Comparison of ENCODE assay signal across 29 cellular contexts in genomic region chr7:5270788-5271187, GRCh38.
"Had no signal": no experiment of that assay in that cellular context is flagged by ENCODE, and none has a peak within 500 bp of the region (broad histone marks: within the 10 kb centered on the region; RNA-seq: fewer than 3 reads in every experiment).

No MANE protein-coding gene starts in this region.

- DNase-seq: activated CD4-positive, alpha-beta T cell treated with anti-CD3 and anti-CD28 coated beads, Interleukin-2, amount 10 ng/mL, durations not matched to agents 24 days and 14 days; activated CD4-positive, alpha-beta T cell treated with anti-CD3 and anti-CD28 coated beads, Interleukin-2, amount 50 U/mL, for 48 hours; activated CD8-positive, alpha-beta T cell treated with anti-CD3 and anti-CD28 coated beads, Interleukin-2, amount 10 ng/mL, durations not matched to agents 7 days and 5 days; activated gamma-delta T cell treated with Interleukin-2 at 50 U/mL for 16 hours; activated naive CD4-positive, alpha-beta T cell treated with anti-CD3 and anti-CD28 coated beads for 36 hours; activated T-cell treated with anti-CD3 and anti-CD28 coated beads, Interleukin-2, amount 50 U/mL, for 24 hours; adrenal gland; body of pancreas; caudate nucleus; cerebellar nuclear complex; NCI-H1105; NCI-H1417 treated with DMSO at 0.1 percent for 48 hours; NCI-H1930; NCI-H2081 treated with DMSO at 0.1 percent for 48 hours; NCI-H226; NCI-H526; NCI-H774; NK-92 treated with Interleukin-12 subunit alpha and Interleukin-12 subunit beta, amount 100 ng/mL, for 24 hours; Peyer's patch; RPMI8226; SHP77 treated with DMSO at 0.1 percent for 48 hours; T-cell; T-helper 17 cell; T-helper 9 cell had no signal

- H3K27ac Mint-ChIP-seq: activated CD4-positive, alpha-beta T cell treated with anti-CD3 and anti-CD28 coated beads, Interleukin-2, amount 10 ng/mL, durations not matched to agents 24 days and 14 days; activated CD8-positive, alpha-beta T cell treated with anti-CD3 and anti-CD28 coated beads, Interleukin-2, amount 10 ng/mL, durations not matched to agents 7 days and 5 days; activated naive CD4-positive, alpha-beta T cell treated with anti-CD3 and anti-CD28 coated beads for 36 hours; activated naive CD4-positive, alpha-beta T cell treated with anti-CD3 and anti-CD28 coated beads, Interleukin-2, amount 50 U/mL, for 72 hours; activated T-cell treated with anti-CD3 and anti-CD28 coated beads, Interleukin-2, amount 50 U/mL, for 24 hours; activated T-helper 2 cell treated with anti-CD3 and anti-CD28 coated beads, Interferon-gamma antibody, Interleukin-2, Interleukin-4, amounts not matched to agents 10 μg/mL and 5 μg/mL and 100 μg/mL, durations not matched to agents 14 hours and 24 hours and 36 hours; T-cell; T-helper 17 cell had no signal

- H3K4me3 ChIP-seq: adrenal gland, body of pancreas, K562, Peyer's patch had no signal

- H3K4me1 Mint-ChIP-seq: activated CD4-positive, alpha-beta T cell treated with anti-CD3 and anti-CD28 coated beads, Interleukin-2, amount 10 ng/mL, durations not matched to agents 24 days and 14 days; T-cell had no signal

- H3K27ac ChIP-seq: adrenal gland, body of pancreas, Peyer's patch, VCaP had no signal

- H3K36me3 Mint-ChIP-seq: activated naive CD4-positive, alpha-beta T cell treated with anti-CD3 and anti-CD28 coated beads, Interleukin-2, amount 50 U/mL, for 72 hours; T-cell had no signal

- H3K36me3 ChIP-seq: adrenal gland, Peyer's patch had no signal

- H3K27me3 ChIP-seq: adrenal gland, body of pancreas, Peyer's patch had no signal

- H3K9me3 ChIP-seq: adrenal gland, body of pancreas, Peyer's patch had no signal

- ATAC-seq: activated CD8-positive, alpha-beta T cell treated with anti-CD3 and anti-CD28 coated beads, Interleukin-2, amount 10 ng/mL, durations not matched to agents 7 days and 5 days; activated naive CD4-positive, alpha-beta T cell treated with anti-CD3 and anti-CD28 coated beads, Interleukin-2, amount 50 U/mL, for 72 hours; body of pancreas; K562; SK-N-SH treated with all-trans-retinoic acid at 6 μM for 48 hours; T-cell; T-helper 17 cell had no signal

- H3K9me3 Mint-ChIP-seq: activated CD4-positive, alpha-beta T cell treated with anti-CD3 and anti-CD28 coated beads, Interleukin-2, amount 10 ng/mL, durations not matched to agents 24 days and 14 days; activated naive CD4-positive, alpha-beta T cell treated with anti-CD3 and anti-CD28 coated beads for 36 hours; activated naive CD4-positive, alpha-beta T cell treated with anti-CD3 and anti-CD28 coated beads, Interleukin-2, amount 50 U/mL, for 72 hours; activated T-cell treated with anti-CD3 and anti-CD28 coated beads, Interleukin-2, amount 50 U/mL, for 24 hours; activated T-helper 2 cell treated with anti-CD3 and anti-CD28 coated beads, Interferon-gamma antibody, Interleukin-2, Interleukin-4, amounts not matched to agents 10 μg/mL and 5 μg/mL and 100 μg/mL, durations not matched to agents 14 hours and 24 hours and 36 hours; T-cell had no signal

- H3K4me3 Mint-ChIP-seq: activated CD4-positive, alpha-beta T cell treated with anti-CD3 and anti-CD28 coated beads, Interleukin-2, amount 10 ng/mL, durations not matched to agents 24 days and 14 days; activated CD8-positive, alpha-beta T cell treated with anti-CD3 and anti-CD28 coated beads, Interleukin-2, amount 10 ng/mL, durations not matched to agents 7 days and 5 days; activated naive CD4-positive, alpha-beta T cell treated with anti-CD3 and anti-CD28 coated beads for 36 hours; activated T-cell treated with anti-CD3 and anti-CD28 coated beads, Interleukin-2, amount 50 U/mL, for 24 hours; T-cell; T-helper 17 cell had no signal
